10 cellular contexts compared by ENCODE assay signal in the genomic region with DNA sequence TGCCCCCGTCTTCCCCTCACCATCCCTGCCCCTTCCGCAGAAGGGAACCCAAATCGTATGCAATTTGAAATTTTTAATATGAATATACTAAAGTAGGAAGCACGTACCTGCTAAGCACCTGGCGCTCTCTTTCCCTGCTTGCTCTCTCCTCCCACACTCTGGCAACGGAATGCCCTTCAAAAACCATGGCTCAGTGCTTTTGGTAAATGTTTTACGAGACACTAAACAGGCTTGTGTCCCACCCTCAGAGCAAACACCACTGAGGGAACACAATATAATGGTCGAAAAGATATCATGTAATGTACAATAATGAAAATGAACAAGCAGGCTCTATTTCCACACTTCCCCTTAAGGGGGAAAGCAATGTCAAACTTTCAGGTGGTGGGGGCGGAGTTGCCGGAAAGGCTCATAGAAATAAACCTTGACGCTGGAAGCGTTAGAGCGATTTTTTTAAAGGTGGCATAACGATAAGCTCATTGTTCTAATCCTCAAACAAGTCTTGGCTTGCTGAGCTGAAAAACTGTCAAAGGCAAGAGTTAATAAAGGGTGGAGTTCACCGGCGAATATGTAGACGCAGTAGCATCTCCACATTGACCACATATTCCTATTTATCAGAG.
A peak's percentile ranks its signal among the peaks of the same experiment; 100 is the strongest.
DNase-seq lines count a peak whose midpoint lies in the region; FAIRE-seq and TF ChIP-seq lines count a peak whose summit lies in the region.
"Had no signal": no experiment of that assay in that cellular context is flagged by ENCODE, and none has a peak within 500 bp of the region (broad histone marks: within the 10 kb centered on the region; RNA-seq: fewer than 3 reads in every experiment).

No MANE protein-coding gene starts in this region.

- H3K79me2 ChIP-seq in H1 (ENCODE audit: control insufficient read depth in 1 of 2, insufficient read depth in 2 of 2, low read length in 2 of 2), result peaks cover 0 to 30% of the 10 kb centered on the region in 2 experiments; a peak in 2 of 4 replicates
- no peaks in the 10 kb centered on the region for H3K79me2 ChIP-seq in neural progenitor cell (ENCODE audit: low read depth)

- peaks cover 5% of the 10 kb centered on the region for H3K4me1 Mint-ChIP-seq in neural progenitor cell
- peaks cover 20% of the 10 kb centered on the region for H3K4me1 Mint-ChIP-seq in activated T-cell treated with anti-CD3 and anti-CD28 coated beads, Interleukin-2, amount 50 U/mL, for 24 hours (ENCODE audit: low read depth)

- no peak overlapping the region for H3K27ac Mint-ChIP-seq in neural progenitor cell
- no peak overlapping the region for H3K27ac Mint-ChIP-seq in activated T-cell treated with anti-CD3 and anti-CD28 coated beads, Interleukin-2, amount 50 U/mL, for 24 hours

- H3K27me3 Mint-ChIP-seq in neural progenitor cell (ENCODE audit: insufficient read depth, low read depth), result no peaks in the 10 kb centered on the region
- H3K27me3 Mint-ChIP-seq in activated T-cell treated with anti-CD3 and anti-CD28 coated beads, Interleukin-2, amount 50 U/mL, for 24 hours, result no peaks in the 10 kb centered on the region

- no peak overlapping the region for H3K4me2 ChIP-seq in H1 (ENCODE audit: insufficient read depth in 1 of 2, low read depth in 2 of 2, low read length in 2 of 2)
- no peak overlapping the region for H3K4me2 ChIP-seq in neural progenitor cell

- 0 out of 2 replicates have a peak overlapping the region, but pooled peaks have one; percentile 4 for H3K18ac ChIP-seq in H1 (ENCODE audit: extremely low read depth, low read length)

- no peak overlapping the region for H2BK5ac ChIP-seq in H1 (ENCODE audit: low read depth, low read length)

- no peak for TF ChIP-seq POLR2A in H1 (IDR thresholded peaks at IDR 0.05; ENCODE audit: control extremely low read depth in 1 of 2, low read depth in 2 of 2, low read length in 2 of 2)

- H2AK5ac ChIP-seq in H1 (ENCODE audit: low read depth, low read length), result no peak overlapping the region

- no peak overlapping the region for H4K91ac ChIP-seq in H1 (replicated peaks; ENCODE audit: insufficient read length, low read length)

- no peak overlapping the region for H3K4ac ChIP-seq in H1 (replicated peaks; ENCODE audit: insufficient read length, low read depth, low read length)

- no peak for TF ChIP-seq EP300 in H1 (IDR thresholded peaks at IDR 0.05; ENCODE audit: borderline replicate concordance in 1 of 2, low read depth in 2 of 2, low read length in 2 of 2)

- H3K36me3 ChIP-seq in H1 (ENCODE audit: control insufficient read depth in 2 of 4, insufficient read depth in 4 of 4, low read length in 3 of 4) (no peaks in the 10 kb centered on the region), neural progenitor cell (no peaks in the 10 kb centered on the region)

- H3K9me3 Mint-ChIP-seq in neural progenitor cell, result no peaks in the 10 kb centered on the region
- H3K9me3 Mint-ChIP-seq in activated T-cell treated with anti-CD3 and anti-CD28 coated beads, Interleukin-2, amount 50 U/mL, for 24 hours, result no peaks in the 10 kb centered on the region

- DNase-seq in ELF-1 (ENCODE audit: low read depth, low spot score) (peak; percentile 8), NCI-H510A treated with DMSO at 0.1 percent for 48 hours (lab: John Stamatoyannopoulos, UW) (peak; percentile 85), H1 (ENCODE audit: low read depth in 1 of 2, low spot score in 2 of 2) (no peak), neural progenitor cell (ENCODE audit: low spot score) (no peak), mesenteric fat pad (ENCODE audit: low spot score) (no peak)
- DNase-seq in activated T-cell treated with anti-CD3 and anti-CD28 coated beads, Interleukin-2, amount 50 U/mL, for 24 hours, result no peak
- no peak for DNase-seq in activated CD4-positive, CD25-positive, alpha-beta regulatory T cell (lab: John Stamatoyannopoulos, UW)
- no peak for DNase-seq in stimulated activated CD4-positive, alpha-beta T cell treated with anti-CD3 and anti-CD28 coated beads, Interleukin-4, amount 100 ng/mL, for 24 hours
- DNase-seq: EL, NCI-H1436 had no signal

- H2AFZ ChIP-seq in H1 (ENCODE audit: low read length) (no peak overlapping the region), neural progenitor cell (replicated peaks) (peak overlapping the region; percentile 34)

- H3K4me3 ChIP-seq in H1 (ENCODE audit: extremely low read depth in 1 of 4, insufficient read depth in 2 of 4, low read depth in 3 of 4, low read length in 4 of 4) (no peak overlapping the region), neural progenitor cell (no peak overlapping the region)

- WGBS in H1 (ENCODE audit: extremely low coverage in 1 of 2, insufficient coverage in 1 of 2, insufficient read length in 1 of 2, insufficient replicate concordance in 2 of 2, low coverage in 1 of 2, low lambda C conversion rate in 2 of 2, missing lambda C conversion rate in 1 of 2), 2 experiments, result 89% methylated on average over 17 of the region's 17 CpGs; no CpG with 5 or more reads in 1 of the 2 experiments

- H3K27me3 ChIP-seq in H1 (replicated peaks in 1 of 4; ENCODE audit: control insufficient read depth in 3 of 4, extremely low read depth in 1 of 4, insufficient read depth in 3 of 4, low read length in 3 of 4) (no peaks in the 10 kb centered on the region), neural progenitor cell (no peaks in the 10 kb centered on the region)

- H3K4me1 ChIP-seq in H1 (replicated peaks in 1 of 4; ENCODE audit: control insufficient read depth in 3 of 4, insufficient read depth in 4 of 4, low read length in 3 of 4), result peaks cover 3 to 13% (median 5%) of the 10 kb centered on the region in 4 experiments; a peak in 6 of 7 replicates
- H3K4me1 ChIP-seq in neural progenitor cell, result peaks cover 7% of the 10 kb centered on the region

- no peak overlapping the region for H2BK15ac ChIP-seq in H1 (ENCODE audit: low read length)

- CTCF ChIA-PET in H1 (lab: Charles Lee; ENCODE audit: partially characterized antibody), result interaction anchor here (1.5 kb wide), 1 partner anchor 22 kb away, joined by 5 read pairs; no protein-coding TSS in a partner anchor

- H4K20me1 ChIP-seq in H1 (replicated peaks in 1 of 2; ENCODE audit: control insufficient read depth in 1 of 2, insufficient read depth in 2 of 2, low read length in 2 of 2) (no peaks in the 10 kb centered on the region), neural progenitor cell (ENCODE audit: low read depth) (no peaks in the 10 kb centered on the region)

- H3K79me1 ChIP-seq in H1 (ENCODE audit: low read depth, low read length), result no peaks in the 10 kb centered on the region

- H3F3A ChIP-seq in neural progenitor cell (ENCODE audit: low read depth), result no peaks in the 10 kb centered on the region

- no peak overlapping the region for H3K4me3 Mint-ChIP-seq in neural progenitor cell
- H3K4me3 Mint-ChIP-seq in activated T-cell treated with anti-CD3 and anti-CD28 coated beads, Interleukin-2, amount 50 U/mL, for 24 hours, result no peak overlapping the region

- no peak overlapping the region for H3K23ac ChIP-seq in H1 (ENCODE audit: insufficient read length)

- H3K27ac ChIP-seq in H1 (ENCODE audit: low read depth, low read length) (no peak overlapping the region), neural progenitor cell (no peak overlapping the region)

- POLR2A ChIA-PET in H1 (lab: Charles Lee; ENCODE audit: partially characterized antibody), result no interaction called here

- H3K9me3 ChIP-seq in H1 (ENCODE audit: insufficient read depth in 2 of 2, low read depth in 1 of 2, low read length in 1 of 2) (no peaks in the 10 kb centered on the region), neural progenitor cell (ENCODE audit: low read depth) (no peaks in the 10 kb centered on the region)

- H3K56ac ChIP-seq in H1 (replicated peaks; ENCODE audit: insufficient read length, low read depth, low read length), result no peak overlapping the region

- H4K5ac ChIP-seq in H1 (ENCODE audit: insufficient read length, low read depth, low read length), result no peak overlapping the region

- H2BK20ac ChIP-seq in H1 (ENCODE audit: low read length), result no peak overlapping the region

- no peaks in the 10 kb centered on the region for H3K36me3 Mint-ChIP-seq in neural progenitor cell
- no peaks in the 10 kb centered on the region for H3K36me3 Mint-ChIP-seq in activated T-cell treated with anti-CD3 and anti-CD28 coated beads, Interleukin-2, amount 50 U/mL, for 24 hours (ENCODE audit: low read depth)

- no peak for FAIRE-seq in H1 (lab: Jason Lieb, UNC)

- H2BK120ac ChIP-seq in H1 (replicated peaks; ENCODE audit: low read depth, low read length), result no peak overlapping the region

- H4K8ac ChIP-seq in H1 (ENCODE audit: extremely low read depth, insufficient read depth, low read length), result no peak overlapping the region

- no peaks in the 10 kb centered on the region for H3K23me2 ChIP-seq in H1 (ENCODE audit: low read depth, low read length)

- H3K9ac ChIP-seq in H1 (replicated peaks in 1 of 4; ENCODE audit: extremely low read depth in 1 of 4, low read depth in 3 of 4, low read length in 3 of 4) (no peak overlapping the region), neural progenitor cell (no peak overlapping the region)

- TF ChIP-seq RAD21 in H1 (IDR thresholded peaks at IDR 0.05 in 1 of 2, conservative IDR thresholded peaks at IDR 0.05 in 1 of 2; ENCODE audit: low read depth in 2 of 2, low read length in 2 of 2), result no peak

- H2BK12ac ChIP-seq in H1 (ENCODE audit: low read depth, low read length), result no peak overlapping the region

- TF ChIP-seq CTCF in H1 (IDR thresholded peaks at IDR 0.05; ENCODE audit: control extremely low read depth in 1 of 3, insufficient read depth in 1 of 3, low read depth in 1 of 3, low read length in 3 of 3) (no peak), neural progenitor cell (IDR thresholded peaks at IDR 0.05) (no peak)

- H3K14ac ChIP-seq in H1 (ENCODE audit: insufficient read length), result no peak overlapping the region

TF ChIP-seq in H1, 55 proteins besides CTCF, POLR2A, EP300 and RAD21 (continues in another document):
- no peak for TF ChIP-seq CHD1 (IDR thresholded peaks at IDR 0.05; ENCODE audit: low read depth, low read length)
- no peak for TF ChIP-seq RFX5 (IDR thresholded peaks at IDR 0.05; ENCODE audit: borderline replicate concordance, low read depth, low read length)
- TF ChIP-seq BRCA1 (IDR thresholded peaks at IDR 0.05; ENCODE audit: low read depth, low read length), result no peak
- TF ChIP-seq TAF1 (IDR thresholded peaks at IDR 0.05; ENCODE audit: low read depth, low read length), result no peak
- TF ChIP-seq NANOG (IDR thresholded peaks at IDR 0.05; ENCODE audit: insufficient read depth, low read depth, low read length, poor library complexity, severe bottlenecking), result no peak
- no peak for TF ChIP-seq CTBP2 (IDR thresholded peaks at IDR 0.05; ENCODE audit: borderline replicate concordance, insufficient read depth, insufficient read length, low read length)
- no peak for TF ChIP-seq PHF8 (conservative IDR thresholded peaks at IDR 0.05; ENCODE audit: low read depth, low read length)
- TF ChIP-seq, protein P1, sequence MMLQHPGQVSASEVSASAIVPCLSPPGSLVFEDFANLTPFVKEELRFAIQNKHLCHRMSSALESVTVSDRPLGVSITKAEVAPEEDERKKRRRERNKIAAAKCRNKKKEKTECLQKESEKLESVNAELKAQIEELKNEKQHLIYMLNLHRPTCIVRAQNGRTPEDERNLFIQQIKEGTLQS (IDR thresholded peaks at IDR 0.05; ENCODE audit: insufficient read depth, low read depth, low read length), result no peak
- no peak for TF ChIP-seq TEAD4 (IDR thresholded peaks at IDR 0.05; ENCODE audit: low read depth, low read length)
- TF ChIP-seq HDAC6 (IDR thresholded peaks at IDR 0.05; ENCODE audit: low read depth, low read length), result no peak

Comparison
In these comparisons a context has a peak if more than half of its experiments do, and no peak if none do; other contexts are left out.
1. DNase-seq: peak in ELF-1 (single experiment) and NCI-H510A treated with DMSO at 0.1 percent for 48 hours (single experiment); none in H1 (0 of 2), neural progenitor cell (single experiment), activated T-cell treated with anti-CD3 and anti-CD28 coated beads, Interleukin-2, amount 50 U/mL, for 24 hours (single experiment), activated CD4-positive, CD25-positive, alpha-beta regulatory T cell (0 of 4), stimulated activated CD4-positive, alpha-beta T cell treated with anti-CD3 and anti-CD28 coated beads, Interleukin-4, amount 100 ng/mL, for 24 hours (single experiment) and mesenteric fat pad (single experiment).